9 cellular contexts compared by ENCODE assay signal in the genomic region with DNA sequence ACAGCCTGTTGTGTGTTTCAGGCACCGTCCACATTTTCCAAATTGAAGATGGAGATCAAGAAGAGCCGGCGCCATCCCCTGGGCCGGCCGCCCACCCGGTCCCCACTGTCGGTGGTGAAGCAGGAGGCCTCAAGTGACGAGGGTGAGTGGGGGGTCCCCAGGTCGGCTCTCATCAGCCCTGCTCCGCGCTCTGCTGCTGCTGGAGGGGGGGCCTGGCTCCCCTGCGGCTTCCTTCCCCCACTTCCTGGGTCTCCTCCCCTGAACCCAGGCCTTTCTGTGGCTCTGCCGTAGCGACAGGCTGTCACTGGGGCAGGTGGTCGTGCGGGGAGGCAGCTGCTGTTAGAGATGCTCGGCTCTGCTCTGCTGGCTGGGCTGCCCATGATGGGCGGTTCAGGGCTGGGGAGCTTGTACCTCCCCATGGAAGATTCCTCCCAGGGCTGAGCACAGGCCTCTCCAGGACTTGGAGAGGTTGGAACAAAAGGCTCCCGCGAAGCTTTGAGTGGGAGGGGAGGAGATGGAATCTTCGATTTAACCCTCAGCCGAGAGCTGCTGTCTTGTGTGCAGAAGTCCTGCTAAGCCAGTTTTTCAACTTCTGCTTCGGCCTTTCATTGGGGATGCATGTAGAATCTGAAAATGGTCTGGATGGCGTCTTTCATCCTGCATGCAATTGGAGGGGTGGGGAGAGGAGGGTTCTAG.
DNase-seq lines count a peak whose midpoint lies in the region; TF ChIP-seq lines count a peak whose summit lies in the region.
"Had no signal": no experiment of that assay in that cellular context is flagged by ENCODE, and none has a peak within 500 bp of the region (broad histone marks: within the 10 kb centered on the region; RNA-seq: fewer than 3 reads in every experiment).

No MANE protein-coding gene starts in this region.

- H3K9ac ChIP-seq in colonic mucosa (ENCODE audit: low read depth in 2 of 2, low read length in 2 of 2), result no peak overlapping the region

- no peak for TF ChIP-seq EP300 in suprapubic skin (IDR thresholded peaks at IDR 0.05)

- H3K4me1 ChIP-seq in suprapubic skin, result peaks cover 43% of the 10 kb centered on the region
- no peaks in the 10 kb centered on the region for H3K4me1 ChIP-seq in colonic mucosa

- intact Hi-C loops in colonic mucosa (cut with DNase I), result no loop called here

- H3K9me3 ChIP-seq in suprapubic skin (no peaks in the 10 kb centered on the region), colonic mucosa (no peaks in the 10 kb centered on the region)

- DNase-seq in activated CD8-positive, alpha-beta memory T cell treated with anti-CD3 and anti-CD28 coated beads for 24 hours, result peak; percentile 75
- no peak for DNase-seq in activated CD8-positive, alpha-beta memory T cell treated with anti-CD3 and anti-CD28 coated beads, Interleukin-2, amount 50 U/mL, for 48 hours
- DNase-seq in NCI-H510A (lab: John Stamatoyannopoulos, UW) (peak; percentile 91), epithelial cell of esophagus (ENCODE audit: low read depth) (peak; percentile 70), suprapubic skin (ENCODE audit: low spot score in 2 of 2) (no peak), GDM1 (lab: John Stamatoyannopoulos, UW) (no peak), colonic mucosa (no peak)
- DNase-seq in stimulated activated CD4-positive, alpha-beta T cell treated with anti-CD3 and anti-CD28 coated beads, Interleukin-12 subunit alpha, Interleukin-12 subunit beta, amount 100 ng/mL, for 4 hours, result no peak

- WGBS in suprapubic skin, result 76% methylated on average over 16 of the region's 24 CpGs

- H3K36me3 ChIP-seq in suprapubic skin (peaks cover 54% of the 10 kb centered on the region), colonic mucosa (no peaks in the 10 kb centered on the region)

- TF ChIP-seq POLR2A in suprapubic skin (IDR thresholded peaks at IDR 0.05), result no peak

- H3K27me3 ChIP-seq in suprapubic skin (no peaks in the 10 kb centered on the region), colonic mucosa (no peaks in the 10 kb centered on the region)

- H3K27ac ChIP-seq in suprapubic skin, result peak overlapping the region; percentile 3
- no peak overlapping the region for H3K27ac ChIP-seq in colonic mucosa
- H3K27ac ChIP-seq: HL-60 had no signal

- TF ChIP-seq CTCF in epithelial cell of esophagus (IDR thresholded peaks at IDR 0.05; ENCODE audit: insufficient read depth, low read depth, low read length, missing control alignments) (no peak), suprapubic skin (IDR thresholded peaks at IDR 0.05) (no peak), colonic mucosa (IDR thresholded peaks at IDR 0.05) (no peak)

- H3K4me3 ChIP-seq in epithelial cell of esophagus (ENCODE audit: low read length), result no peak overlapping the region
- H3K4me3 ChIP-seq in suprapubic skin, result no peak overlapping the region
- H3K4me3 ChIP-seq in colonic mucosa, result no peak overlapping the region

Comparison
In these comparisons a context has a peak if more than half of its experiments do, and no peak if none do; other contexts are left out.
1. DNase-seq: peak in activated CD8-positive, alpha-beta memory T cell treated with anti-CD3 and anti-CD28 coated beads for 24 hours (single experiment), NCI-H510A (single experiment) and epithelial cell of esophagus (single experiment); none in activated CD8-positive, alpha-beta memory T cell treated with anti-CD3 and anti-CD28 coated beads, Interleukin-2, amount 50 U/mL, for 48 hours (single experiment), suprapubic skin (0 of 2), GDM1 (single experiment), colonic mucosa (single experiment) and stimulated activated CD4-positive, alpha-beta T cell treated with anti-CD3 and anti-CD28 coated beads, Interleukin-12 subunit alpha, Interleukin-12 subunit beta, amount 100 ng/mL, for 4 hours (single experiment).